1 cellular context compared by ENCODE assay signal in genomic region chr4:70687821-70688794, GRCh38.
A peak's percentile ranks its signal among the peaks of the same experiment; 100 is the strongest.
TF ChIP-seq lines count a peak whose summit lies in the region.

A gene with protein sequence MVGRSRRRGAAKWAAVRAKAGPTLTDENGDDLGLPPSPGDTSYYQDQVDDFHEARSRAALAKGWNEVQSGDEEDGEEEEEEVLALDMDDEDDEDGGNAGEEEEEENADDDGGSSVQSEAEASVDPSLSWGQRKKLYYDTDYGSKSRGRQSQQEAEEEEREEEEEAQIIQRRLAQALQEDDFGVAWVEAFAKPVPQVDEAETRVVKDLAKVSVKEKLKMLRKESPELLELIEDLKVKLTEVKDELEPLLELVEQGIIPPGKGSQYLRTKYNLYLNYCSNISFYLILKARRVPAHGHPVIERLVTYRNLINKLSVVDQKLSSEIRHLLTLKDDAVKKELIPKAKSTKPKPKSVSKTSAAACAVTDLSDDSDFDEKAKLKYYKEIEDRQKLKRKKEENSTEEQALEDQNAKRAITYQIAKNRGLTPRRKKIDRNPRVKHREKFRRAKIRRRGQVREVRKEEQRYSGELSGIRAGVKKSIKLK (plus strand): TSS chr4:70688532. CDS start chr4:70688678, 146 bp downstream.

TF ChIP-seq in HepG2, 621 proteins besides CTCF, POLR2A, EP300 and RAD21 (continued from another document and continues in another):
- TF ChIP-seq REXO4 (CRISPR knock-in tag; IDR thresholded peaks at IDR 0.05; ENCODE audit: borderline replicate concordance): no peak
- TF ChIP-seq HNRNPLL (IDR thresholded peaks at IDR 0.05; ENCODE audit: low read depth, low read length, poor library complexity, severe bottlenecking): peak; percentile 82
- no peak for TF ChIP-seq ZFP36 (IDR thresholded peaks at IDR 0.05; ENCODE audit: borderline replicate concordance, low read depth, low read length, partially characterized antibody)
- TF ChIP-seq ZNF207 (IDR thresholded peaks at IDR 0.05; ENCODE audit: borderline replicate concordance): no peak
- peak; percentile 80 for TF ChIP-seq MED13 (CRISPR knock-in tag; IDR thresholded peaks at IDR 0.05)
- TF ChIP-seq NKX3-1 (CRISPR knock-in tag; IDR thresholded peaks at IDR 0.05): peak; percentile 86
- no peak for TF ChIP-seq ZNF83 (CRISPR knock-in tag; IDR thresholded peaks at IDR 0.05; ENCODE audit: borderline replicate concordance)
- peak; percentile 92 for TF ChIP-seq ONECUT2 (CRISPR knock-in tag; IDR thresholded peaks at IDR 0.05)
- TF ChIP-seq TGIF2 (CRISPR knock-in tag; IDR thresholded peaks at IDR 0.05): peak; percentile 18; the same call in 1 of the 2 replicates
- TF ChIP-seq HOXA7 (CRISPR knock-in tag; IDR thresholded peaks at IDR 0.05): no peak
- peak; percentile 37; the same call in 1 of the 2 replicates for TF ChIP-seq SUZ12 (IDR thresholded peaks at IDR 0.05; ENCODE audit: low read depth, low read length)
- no peak; the same call in none of the 2 replicates for TF ChIP-seq SP140L (CRISPR knock-in tag; IDR thresholded peaks at IDR 0.05; ENCODE audit: borderline replicate concordance)
- peak; percentile 77; the same call in 1 of the 2 replicates for TF ChIP-seq ZNF652 (CRISPR knock-in tag; IDR thresholded peaks at IDR 0.05; ENCODE audit: borderline replicate concordance, low read depth)
- peak; percentile 82 for TF ChIP-seq ZNF543 (CRISPR knock-in tag; IDR thresholded peaks at IDR 0.05)
- TF ChIP-seq DNMT3B (CRISPR knock-in tag; conservative IDR thresholded peaks at IDR 0.05): peak; percentile 66; the same call in 1 of the 2 replicates
- no peak for TF ChIP-seq EZH2 (conservative IDR thresholded peaks at IDR 0.05; ENCODE audit: low read depth, low read length)
- peak; percentile 39; the same call in 1 of the 2 replicates for TF ChIP-seq RFX3 (CRISPR knock-in tag; IDR thresholded peaks at IDR 0.05)
- peak; percentile 25 for TF ChIP-seq YY1 (IDR thresholded peaks at IDR 0.05; ENCODE audit: insufficient read depth, insufficient replicate concordance, low read depth, low read length)
- TF ChIP-seq ZFP90 (CRISPR knock-in tag; IDR thresholded peaks at IDR 0.05; ENCODE audit: borderline replicate concordance): no peak; the same call in 1 of the 2 replicates
- peak; percentile 73 for TF ChIP-seq CREB1 (IDR thresholded peaks at IDR 0.05)
- TF ChIP-seq CREB1 (CRISPR knock-in tag; IDR thresholded peaks at IDR 0.05): peak; percentile 94
- peak; percentile 69; the same call in 1 of the 2 replicates for TF ChIP-seq PAXIP1 (CRISPR knock-in tag; conservative IDR thresholded peaks at IDR 0.05)
- peak; percentile 88; the same call in 1 of the 2 replicates for TF ChIP-seq KLF6 (CRISPR knock-in tag; IDR thresholded peaks at IDR 0.05)
- TF ChIP-seq BRCA1 (CRISPR knock-in tag; IDR thresholded peaks at IDR 0.05): peak; percentile 87
- peak; percentile 94 for TF ChIP-seq ZNF367 (CRISPR knock-in tag; IDR thresholded peaks at IDR 0.05; ENCODE audit: borderline replicate concordance)
- TF ChIP-seq, protein P1, sequence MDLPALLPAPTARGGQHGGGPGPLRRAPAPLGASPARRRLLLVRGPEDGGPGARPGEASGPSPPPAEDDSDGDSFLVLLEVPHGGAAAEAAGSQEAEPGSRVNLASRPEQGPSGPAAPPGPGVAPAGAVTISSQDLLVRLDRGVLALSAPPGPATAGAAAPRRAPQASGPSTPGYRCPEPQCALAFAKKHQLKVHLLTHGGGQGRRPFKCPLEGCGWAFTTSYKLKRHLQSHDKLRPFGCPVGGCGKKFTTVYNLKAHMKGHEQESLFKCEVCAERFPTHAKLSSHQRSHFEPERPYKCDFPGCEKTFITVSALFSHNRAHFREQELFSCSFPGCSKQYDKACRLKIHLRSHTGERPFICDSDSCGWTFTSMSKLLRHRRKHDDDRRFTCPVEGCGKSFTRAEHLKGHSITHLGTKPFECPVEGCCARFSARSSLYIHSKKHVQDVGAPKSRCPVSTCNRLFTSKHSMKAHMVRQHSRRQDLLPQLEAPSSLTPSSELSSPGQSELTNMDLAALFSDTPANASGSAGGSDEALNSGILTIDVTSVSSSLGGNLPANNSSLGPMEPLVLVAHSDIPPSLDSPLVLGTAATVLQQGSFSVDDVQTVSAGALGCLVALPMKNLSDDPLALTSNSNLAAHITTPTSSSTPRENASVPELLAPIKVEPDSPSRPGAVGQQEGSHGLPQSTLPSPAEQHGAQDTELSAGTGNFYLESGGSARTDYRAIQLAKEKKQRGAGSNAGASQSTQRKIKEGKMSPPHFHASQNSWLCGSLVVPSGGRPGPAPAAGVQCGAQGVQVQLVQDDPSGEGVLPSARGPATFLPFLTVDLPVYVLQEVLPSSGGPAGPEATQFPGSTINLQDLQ (CRISPR knock-in tag; IDR thresholded peaks at IDR 0.05): peak; percentile 69; the same call in 1 of the 2 replicates
- TF ChIP-seq IRX3 (CRISPR knock-in tag; IDR thresholded peaks at IDR 0.05; ENCODE audit: borderline replicate concordance, low read depth): peak; percentile 9; the same call in 1 of the 2 replicates
- TF ChIP-seq ZNF296 (CRISPR knock-in tag; conservative IDR thresholded peaks at IDR 0.05): no peak
- TF ChIP-seq CHD4 (IDR thresholded peaks at IDR 0.05; ENCODE audit: borderline replicate concordance, low read length): no peak
- TF ChIP-seq SYNCRIP (IDR thresholded peaks at IDR 0.05; ENCODE audit: insufficient read depth, low read depth, low read length): no peak
- no peak; the same call in 1 of the 2 replicates for TF ChIP-seq ZNF746 (CRISPR knock-in tag; IDR thresholded peaks at IDR 0.05)
- 0 out of 2 replicates have a peak, but pooled peaks have one; percentile 79 for TF ChIP-seq ZNF709 (CRISPR knock-in tag; IDR thresholded peaks at IDR 0.05)
- TF ChIP-seq MATR3 (CRISPR knock-in tag; IDR thresholded peaks at IDR 0.05): no peak
- TF ChIP-seq SKIL (CRISPR knock-in tag; IDR thresholded peaks at IDR 0.05; ENCODE audit: borderline replicate concordance): peak; percentile 49; the same call in 1 of the 2 replicates
- TF ChIP-seq ZNF749 (CRISPR knock-in tag; IDR thresholded peaks at IDR 0.05; ENCODE audit: borderline replicate concordance): peak; percentile 60; the same call in 1 of the 2 replicates
- no peak for TF ChIP-seq POLR2AphosphoS2 (IDR thresholded peaks at IDR 0.05; ENCODE audit: low read depth, low read length)
- no peak for TF ChIP-seq WIZ (CRISPR knock-in tag; IDR thresholded peaks at IDR 0.05)
- TF ChIP-seq MIER3 (CRISPR knock-in tag; IDR thresholded peaks at IDR 0.05; ENCODE audit: borderline replicate concordance): peak; percentile 89; the same call in 1 of the 2 replicates
- TF ChIP-seq ZNF430 (CRISPR knock-in tag; IDR thresholded peaks at IDR 0.05): peak; percentile 89
- no peak for TF ChIP-seq ZNF660 (CRISPR knock-in tag; IDR thresholded peaks at IDR 0.05; ENCODE audit: borderline replicate concordance, low read depth)
- TF ChIP-seq ZNF12 (CRISPR knock-in tag; IDR thresholded peaks at IDR 0.05): 0 out of 2 replicates have a peak, but pooled peaks have one; percentile 71
- peak; percentile 61; the same call in 1 of the 2 replicates for TF ChIP-seq SIN3B (IDR thresholded peaks at IDR 0.05; ENCODE audit: low read length)
- peak; percentile 66 for TF ChIP-seq ZNF121 (CRISPR knock-in tag; IDR thresholded peaks at IDR 0.05)
- TF ChIP-seq ZNF282 (IDR thresholded peaks at IDR 0.05; ENCODE audit: partially characterized antibody): no peak
- TF ChIP-seq ZNF761 (CRISPR knock-in tag; conservative IDR thresholded peaks at IDR 0.05): no peak
- no peak for TF ChIP-seq ZNF446 (CRISPR knock-in tag; IDR thresholded peaks at IDR 0.05)
- no peak for TF ChIP-seq ZMAT5 (CRISPR knock-in tag; IDR thresholded peaks at IDR 0.05; ENCODE audit: borderline replicate concordance, low read depth)
- peak; percentile 66; the same call in 1 of the 2 replicates for TF ChIP-seq HES4 (CRISPR knock-in tag; IDR thresholded peaks at IDR 0.05; ENCODE audit: borderline replicate concordance)
- TF ChIP-seq GPBP1L1 (CRISPR knock-in tag; IDR thresholded peaks at IDR 0.05): no peak
- TF ChIP-seq GATA4 (IDR thresholded peaks at IDR 0.05; ENCODE audit: borderline replicate concordance, low read depth): peak; percentile 40; the same call in 1 of the 2 replicates
- TF ChIP-seq, protein P2, sequence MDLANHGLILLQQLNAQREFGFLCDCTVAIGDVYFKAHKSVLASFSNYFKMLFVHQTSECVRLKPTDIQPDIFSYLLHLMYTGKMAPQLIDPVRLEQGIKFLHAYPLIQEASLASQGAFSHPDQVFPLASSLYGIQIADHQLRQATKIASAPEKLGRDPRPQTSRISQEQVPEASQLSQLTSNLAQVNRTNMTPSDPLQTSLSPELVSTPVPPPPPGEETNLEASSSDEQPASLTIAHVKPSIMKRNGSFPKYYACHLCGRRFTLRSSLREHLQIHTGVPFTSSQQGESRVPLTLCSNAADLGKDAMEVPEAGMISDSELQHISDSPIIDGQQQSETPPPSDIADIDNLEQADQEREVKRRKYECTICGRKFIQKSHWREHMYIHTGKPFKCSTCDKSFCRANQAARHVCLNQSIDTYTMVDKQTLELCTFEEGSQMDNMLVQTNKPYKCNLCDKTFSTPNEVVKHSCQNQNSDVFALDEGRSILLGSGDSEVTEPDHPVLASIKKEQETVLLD (CRISPR knock-in tag; IDR thresholded peaks at IDR 0.05; ENCODE audit: low read depth): peak; percentile 87; the same call in 1 of the 2 replicates
- TF ChIP-seq ZNF710 (CRISPR knock-in tag; IDR thresholded peaks at IDR 0.05; ENCODE audit: borderline replicate concordance): no peak; the same call in 1 of the 2 replicates
